16 cellular contexts compared by ENCODE assay signal in genomic region chr15:61011576-61012336, GRCh38.
DNase-seq lines count a peak whose midpoint lies in the region; ATAC-seq, FAIRE-seq and TF ChIP-seq lines count a peak whose summit lies in the region.
"Had no signal": no experiment of that assay in that cellular context is flagged by ENCODE, and none has a peak within 500 bp of the region (broad histone marks: within the 10 kb centered on the region; RNA-seq: fewer than 3 reads in every experiment).

No MANE protein-coding gene starts in this region.

- peak overlapping the region; percentile 60; the same call in 1 of the 2 replicates for H2BK5ac ChIP-seq in H1 (ENCODE audit: low read depth, low read length)

- peak overlapping the region; percentile 82 for H4K5ac ChIP-seq in H1 (ENCODE audit: insufficient read length, low read depth, low read length)

- TF ChIP-seq CTCF in HEK293 (tag by site-specific recombination; IDR thresholded peaks at IDR 0.05) (no peak), H1 (IDR thresholded peaks at IDR 0.05; ENCODE audit: control extremely low read depth in 1 of 3, insufficient read depth in 1 of 3, low read depth in 1 of 3, low read length in 3 of 3) (no peak)

- peak in 1 of 2 experiments; percentile 42; a peak in 1 of 3 replicates for TF ChIP-seq POLR2A in H1 (IDR thresholded peaks at IDR 0.05; ENCODE audit: control extremely low read depth in 1 of 2, low read depth in 2 of 2, low read length in 2 of 2)

- no peaks in the 10 kb centered on the region for H3K27me3 ChIP-seq in H1 (replicated peaks in 1 of 4; ENCODE audit: control insufficient read depth in 3 of 4, extremely low read depth in 1 of 4, insufficient read depth in 3 of 4, low read length in 3 of 4)
- H3K27me3 ChIP-seq in iPS-20b (ENCODE audit: insufficient read depth, low read length): no peaks in the 10 kb centered on the region

- H4K8ac ChIP-seq in H1 (ENCODE audit: extremely low read depth, insufficient read depth, low read length): no peak overlapping the region

- H4K91ac ChIP-seq in H1 (replicated peaks; ENCODE audit: insufficient read length, low read length): peak overlapping the region; percentile 82

- H3K36me3 ChIP-seq in HEK293 (ENCODE audit: control insufficient read depth in 2 of 2, insufficient read depth in 1 of 2, low read length in 2 of 2) (no peaks in the 10 kb centered on the region), H1 (ENCODE audit: control insufficient read depth in 2 of 4, insufficient read depth in 4 of 4, low read length in 3 of 4) (no peaks in the 10 kb centered on the region), iPS-20b (ENCODE audit: insufficient read depth, low read depth, low read length) (no peaks in the 10 kb centered on the region)

- H3K23me2 ChIP-seq in H1 (ENCODE audit: low read depth, low read length): no peaks in the 10 kb centered on the region

- POLR2A ChIA-PET in HEK293 (lab: Yijun Ruan, JAX) (no interaction called here), H1 (lab: Charles Lee; ENCODE audit: partially characterized antibody) (interaction anchor here (0.6 to 1.3 kb wide), 4 partner anchors 10 to 419 kb away, joined by 3 to 4 read pairs (median 4); no protein-coding TSS in a partner anchor)

- FAIRE-seq in H1 (lab: Jason Lieb, UNC): peak; percentile 98
- FAIRE-seq: A204.1, GM12878, H54 had no signal

- no peak overlapping the region for H3K56ac ChIP-seq in H1 (replicated peaks; ENCODE audit: insufficient read length, low read depth, low read length)

- no peak overlapping the region for H2BK15ac ChIP-seq in H1 (ENCODE audit: low read length)

- H3K4me2 ChIP-seq in H1 (ENCODE audit: insufficient read depth in 1 of 2, low read depth in 2 of 2, low read length in 2 of 2): peak overlapping the region; percentile 53 to 56

- H3K79me1 ChIP-seq in H1 (ENCODE audit: low read depth, low read length): no peaks in the 10 kb centered on the region

- no peak overlapping the region for H3K4ac ChIP-seq in H1 (replicated peaks; ENCODE audit: insufficient read length, low read depth, low read length)

- H3K79me2 ChIP-seq in H1 (ENCODE audit: control insufficient read depth in 1 of 2, insufficient read depth in 2 of 2, low read length in 2 of 2): no peaks in the 10 kb centered on the region

- no peaks in the 10 kb centered on the region for H4K20me1 ChIP-seq in H1 (replicated peaks in 1 of 2; ENCODE audit: control insufficient read depth in 1 of 2, insufficient read depth in 2 of 2, low read length in 2 of 2)

- H2BK20ac ChIP-seq in H1 (ENCODE audit: low read length): peak overlapping the region; percentile 72; the same call in 1 of the 2 replicates

- H2AFZ ChIP-seq in H1 (ENCODE audit: low read length): no peak overlapping the region

- peak overlapping the region; percentile 60; the same call in 1 of the 2 replicates for H2BK12ac ChIP-seq in H1 (ENCODE audit: low read depth, low read length)

- H3K27ac ChIP-seq in HEK293 (ENCODE audit: extremely low read depth, low read depth, low read length) (no peak overlapping the region), H1 (ENCODE audit: low read depth, low read length) (peak overlapping the region; percentile 41; the same call in 1 of the 2 replicates), iPS-20b (ENCODE audit: low read length) (peak overlapping the region; percentile 95)
- H3K27ac ChIP-seq: C4-2B had no signal

- no peak overlapping the region for H2AK5ac ChIP-seq in H1 (ENCODE audit: low read depth, low read length)

- peak; percentile 87 for DNase-seq in DMS79 (lab: John Stamatoyannopoulos, UW)
- peak in 1 of 2 experiments; percentile 27 for DNase-seq in H1 (ENCODE audit: low read depth in 1 of 2, low spot score in 2 of 2)
- DNase-seq in NCI-H524 treated with DMSO at 0.1 percent for 48 hours (lab: John Stamatoyannopoulos, UW): no peak
- no peak for DNase-seq in NCI-H1105 treated with DMSO at 0.1 percent for 48 hours (lab: John Stamatoyannopoulos, UW)
- DNase-seq: MV-4-11, NCI-H146, NCI-H2171, SIG-M5 had no signal

- no peak for TF ChIP-seq EP300 in H1 (IDR thresholded peaks at IDR 0.05; ENCODE audit: borderline replicate concordance in 1 of 2, low read depth in 2 of 2, low read length in 2 of 2)

- CTCF ChIA-PET in HEK293 (lab: Yijun Ruan, JAX) (no interaction called here), H1 (lab: Charles Lee; ENCODE audit: partially characterized antibody) (interaction anchor here (0.7 to 1.1 kb wide), 2 partner anchors 94 to 289 kb away, joined by 3 read pairs; no protein-coding TSS in a partner anchor)

- no peak overlapping the region for H3K9ac ChIP-seq in H1 (replicated peaks in 1 of 4; ENCODE audit: extremely low read depth in 1 of 4, low read depth in 3 of 4, low read length in 3 of 4)
- H3K9ac ChIP-seq in iPS-20b (ENCODE audit: low read depth, low read length): peak overlapping the region; percentile 77; the same call in 1 of the 2 replicates

- H3K4me1 ChIP-seq in HEK293 (ENCODE audit: control insufficient read depth, insufficient read depth, low read length) (no peaks in the 10 kb centered on the region), H1 (replicated peaks in 1 of 4; ENCODE audit: control insufficient read depth in 3 of 4, insufficient read depth in 4 of 4, low read length in 3 of 4) (peaks cover 2 to 22% (median 15%) of the 10 kb centered on the region in 4 experiments; a peak in 6 of 7 replicates), iPS-20b (ENCODE audit: insufficient read depth, low read length) (peaks cover 28% of the 10 kb centered on the region)

- H3K18ac ChIP-seq in H1 (ENCODE audit: extremely low read depth, low read length): no peak overlapping the region; the same call in 1 of the 2 replicates

- no peak overlapping the region for H3K23ac ChIP-seq in H1 (ENCODE audit: insufficient read length)

- ATAC-seq in GM21423 (IDR thresholded peaks at IDR 0.05; ENCODE audit: unreplicated experiment): no peak
- no peak for ATAC-seq in GM19452 (IDR thresholded peaks at IDR 0.05; ENCODE audit: unreplicated experiment)
- ATAC-seq: GM12878 had no signal

- H3K4me3 ChIP-seq in HEK293 (ENCODE audit: low read depth, low read length) (no peak overlapping the region), H1 (ENCODE audit: extremely low read depth in 1 of 4, insufficient read depth in 2 of 4, low read depth in 3 of 4, low read length in 4 of 4) (peak overlapping the region in 1 of 4 experiments; percentile 30; a peak in 1 of 8 replicates), iPS-20b (ENCODE audit: low read length) (peak overlapping the region; percentile 52; the same call in 1 of the 2 replicates)
- H3K4me3 ChIP-seq: GM12878 had no signal

- H2BK120ac ChIP-seq in H1 (replicated peaks; ENCODE audit: low read depth, low read length): peak overlapping the region; percentile 98

- no peaks in the 10 kb centered on the region for H3K9me3 ChIP-seq in HEK293 (ENCODE audit: control insufficient read depth, insufficient read depth, low read depth, low read length)
- H3K9me3 ChIP-seq in H1 (ENCODE audit: insufficient read depth in 2 of 2, low read depth in 1 of 2, low read length in 1 of 2): no peaks in the 10 kb centered on the region
- H3K9me3 ChIP-seq in iPS-20b (ENCODE audit: insufficient read depth, low read depth, low read length): no peaks in the 10 kb centered on the region

- TF ChIP-seq RAD21 in H1 (IDR thresholded peaks at IDR 0.05 in 1 of 2, conservative IDR thresholded peaks at IDR 0.05 in 1 of 2; ENCODE audit: low read depth in 2 of 2, low read length in 2 of 2): no peak

- no peak overlapping the region for H3K14ac ChIP-seq in H1 (ENCODE audit: insufficient read length)

- 34% methylated on average over 5 of the region's 5 CpGs; no CpG with 5 or more reads in 1 of the 2 experiments for WGBS in H1 (ENCODE audit: extremely low coverage in 1 of 2, insufficient coverage in 1 of 2, insufficient read length in 1 of 2, insufficient replicate concordance in 2 of 2, low coverage in 1 of 2, low lambda C conversion rate in 2 of 2, missing lambda C conversion rate in 1 of 2), 2 experiments

TF ChIP-seq in HEK293, 187 proteins besides CTCF, POLR2A, EP300 and RAD21 (continues in another document):
- TF ChIP-seq ZNF391 (tag by site-specific recombination; IDR thresholded peaks at IDR 0.05; ENCODE audit: borderline replicate concordance, low read depth) (no peak), HOXC10 (CRISPR knock-in tag; IDR thresholded peaks at IDR 0.05) (no peak)

TF ChIP-seq in H1, 55 proteins besides CTCF, POLR2A, EP300 and RAD21 (continues in another document):
- TF ChIP-seq CEBPB (IDR thresholded peaks at IDR 0.05; ENCODE audit: low read depth, low read length) (0 out of 2 replicates have a peak, but pooled peaks have one; percentile 6), NANOG (IDR thresholded peaks at IDR 0.05; ENCODE audit: insufficient read depth, low read depth, low read length, poor library complexity, severe bottlenecking) (peak; percentile 74), GABPA (IDR thresholded peaks at IDR 0.05; ENCODE audit: borderline replicate concordance, insufficient read depth, low read length) (no peak), POU5F1 (IDR thresholded peaks at IDR 0.05; ENCODE audit: low read depth, low read length) (peak; percentile 58; the same call in 1 of the 2 replicates), RNF2 (IDR thresholded peaks at IDR 0.05; ENCODE audit: borderline replicate concordance, low read depth, low read length, missing control alignments, poor library complexity, severe bottlenecking) (no peak), SIX5 (IDR thresholded peaks at IDR 0.05; ENCODE audit: low read depth, low read length) (no peak), NRF1 (IDR thresholded peaks at IDR 0.05; ENCODE audit: low read depth, low read length) (no peak), SUZ12 (IDR thresholded peaks at IDR 0.05; ENCODE audit: low read length) (no peak), GTF2F1 (IDR thresholded peaks at IDR 0.05; ENCODE audit: borderline replicate concordance, low read depth, low read length) (no peak), TEAD4 (IDR thresholded peaks at IDR 0.05; ENCODE audit: low read depth, low read length) (no peak), BACH1 (IDR thresholded peaks at IDR 0.05; ENCODE audit: low read length) (no peak), RFX5 (IDR thresholded peaks at IDR 0.05; ENCODE audit: borderline replicate concordance, low read depth, low read length) (no peak), EZH2 (IDR thresholded peaks at IDR 0.05; ENCODE audit: low read depth, low read length, severe bottlenecking) (no peak), KDM1A (IDR thresholded peaks at IDR 0.05; ENCODE audit: borderline replicate concordance, low read length) (peak; percentile 89), USF2 (IDR thresholded peaks at IDR 0.05; ENCODE audit: low read length) (no peak)
